18 cellular contexts compared by ENCODE assay signal in the genomic region with DNA sequence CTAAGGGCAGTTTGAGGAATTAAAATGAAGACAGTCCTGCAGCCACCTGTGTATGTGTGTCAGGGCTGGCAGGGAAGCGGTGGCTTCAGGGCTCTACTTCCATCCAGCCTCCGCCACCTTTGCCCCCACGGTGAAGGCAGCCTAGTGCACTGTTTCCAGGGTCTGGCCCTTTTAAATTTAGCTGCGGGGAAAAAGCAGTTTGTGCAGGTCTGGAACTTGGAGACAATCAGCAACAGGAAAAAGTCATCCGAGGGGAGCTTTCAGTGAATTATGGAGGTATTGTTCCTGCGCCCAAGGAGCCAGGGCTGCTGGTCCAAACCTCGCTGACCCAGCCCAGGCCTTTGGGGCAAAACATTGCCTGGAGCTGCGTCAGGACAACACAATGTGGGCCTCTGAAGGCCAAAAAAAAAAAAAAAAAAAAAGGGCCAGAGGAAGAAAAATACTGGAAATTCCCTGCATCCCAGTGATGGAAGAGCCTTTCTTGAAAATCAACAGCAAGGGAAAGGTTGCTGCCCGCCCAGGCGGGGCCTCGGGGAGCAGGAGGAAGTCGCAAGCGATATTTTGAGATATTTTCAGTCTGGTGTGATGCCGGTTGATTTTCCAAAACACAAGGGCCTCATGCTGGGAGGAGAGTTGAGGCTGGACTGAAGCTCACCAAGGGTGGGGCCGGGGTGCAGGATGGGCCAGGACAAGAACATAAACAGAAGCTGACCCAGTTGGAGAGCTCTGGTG. TPM values are rescaled to one million over a fixed set of nuclear protein-coding genes. Genes with fewer than 3 reads are reported as not detected.
DNase-seq lines count a peak whose midpoint lies in the region; ATAC-seq and TF ChIP-seq lines count a peak whose summit lies in the region.
"Had no signal": no experiment of that assay in that cellular context is flagged by ENCODE, and none has a peak within 500 bp of the region (broad histone marks: within the 10 kb centered on the region; RNA-seq: fewer than 3 reads in every experiment).

No MANE protein-coding gene starts in this region.

- no peaks in the 10 kb centered on the region for H3K9me3 ChIP-seq in psoas muscle
- H3K9me3 ChIP-seq in vagina = no peaks in the 10 kb centered on the region

- TF ChIP-seq POLR2A in vagina (IDR thresholded peaks at IDR 0.05) = no peak

- H3K36me3 ChIP-seq in psoas muscle (ENCODE audit: insufficient read depth in 1 of 2, low read depth in 1 of 2) (no peaks in the 10 kb centered on the region), vagina (no peaks in the 10 kb centered on the region)

- intact Hi-C loops in left ventricle myocardium superior (cut with micrococcal nuclease) (no loop called here), psoas muscle (cut with DNase I) (loop anchor here in 1 of 2 donors (5.0 kb wide), 1 partner anchor 124 kb away; no protein-coding TSS in a partner anchor), vagina (cut with DNase I) (no loop called here)

- H3K4me1 ChIP-seq in psoas muscle (no peaks in the 10 kb centered on the region), vagina (peaks cover 8% of the 10 kb centered on the region)

- H3K27me3 ChIP-seq in psoas muscle (ENCODE audit: insufficient read depth in 3 of 3, low read length in 2 of 3) (no peaks in the 10 kb centered on the region), vagina (no peaks in the 10 kb centered on the region)

- H3K27ac ChIP-seq in coronary artery (peak overlapping the region; percentile 54 to 78), psoas muscle (no peak overlapping the region), vagina (peak overlapping the region; percentile 71)
- H3K27ac ChIP-seq: KMS-11 had no signal

- WGBS in psoas muscle, 3 donors = 58 to 63% (median 59%) methylated on average over 15 of the region's 15 CpGs

- DNase-seq in coronary artery (ENCODE audit: low spot score) (peak; percentile 74), left ventricle myocardium superior (peak; percentile 54), psoas muscle (peak; percentile 29 to 61), vagina (ENCODE audit: extremely low spot score in 2 of 2) (no peak), NCI-H187 (lab: John Stamatoyannopoulos, UW) (no peak), GM03348 (ENCODE audit: low spot score) (no peak)
- DNase-seq: activated CD4-positive, alpha-beta memory T cell treated with anti-CD3 and anti-CD28 coated beads, Interleukin-2, amount 10 ng/mL, durations not matched to agents 7 days and 5 days; activated T-cell treated with anti-CD3 and anti-CD28 coated beads, Interleukin-2, amount 50 U/mL, for 1 hour; AML-193; COR-L47; naive B cell; NCI-H524 treated with DMSO at 0.1 percent for 48 hours; SHP77 had no signal

- TF ChIP-seq CTCF in coronary artery (IDR thresholded peaks at IDR 0.05) (no peak), psoas muscle (IDR thresholded peaks at IDR 0.05) (no peak), vagina (IDR thresholded peaks at IDR 0.05) (no peak)

- H3K4me3 ChIP-seq in coronary artery (no peak overlapping the region), psoas muscle (no peak overlapping the region), vagina (no peak overlapping the region)

- ATAC-seq in left ventricle myocardium superior (peak; percentile 83), psoas muscle (no peak), GM19035 (IDR thresholded peaks at IDR 0.05; ENCODE audit: unreplicated experiment) (no peak)
- ATAC-seq: HCT116; stimulated activated effector memory CD8-positive, alpha-beta T cell treated with anti-CD3 and anti-CD28 coated beads, Interleukin-12 subunit alpha, Interleukin-12 subunit beta, amount 100 ng/mL, for 72 hours had no signal

RNA-seq across cellular contexts. Expression of a gene that starts 25.5 kb away (rescaled TPM):
- total RNA-seq in left ventricle myocardium superior = 16.3 TPM
- total RNA-seq in psoas muscle = 10 to 100 TPM in 2 of 4 donors, 1 to 10 TPM in 2; 6.4 to 14.6 (median 9.2) TPM
- 1 to 10 TPM; 3.6 to 5.7 (median 3.8) TPM for polyA plus RNA-seq in psoas muscle
- total RNA-seq in vagina = 16.2 TPM
- total RNA-seq: T-helper 1 cell treated with Interleukin-12 subunit alpha and Interleukin-12 subunit beta and Interleukin-4 antibody, amounts not matched to agents 30 ng/mL and 1 ng/mL, for 36 hours had no signal

Comparison
In these comparisons a context has a peak if more than half of its experiments do, and no peak if none do; other contexts are left out.
1. DNase-seq: peak in coronary artery (single experiment), left ventricle myocardium superior (single experiment) and psoas muscle (2 of 2); none in vagina (0 of 2), NCI-H187 (0 of 2) and GM03348 (single experiment).